In genomic region chr17:6969323-6969726, GRCh38 we compare ENCODE assay signal across 1 cellular context.
TF ChIP-seq lines count a peak whose summit lies in the region.

No MANE protein-coding gene starts in this region.

TF ChIP-seq in K562, 482 proteins besides CTCF, POLR2A, EP300 and RAD21 (continues in another document):
- TF ChIP-seq ZFP36 (IDR thresholded peaks at IDR 0.05; ENCODE audit: low read depth, low read length, partially characterized antibody) (no peak), CEBPZ (IDR thresholded peaks at IDR 0.05; ENCODE audit: borderline replicate concordance, low read depth, low read length) (no peak), HDGF (IDR thresholded peaks at IDR 0.05) (no peak), JUND (IDR thresholded peaks at IDR 0.05; ENCODE audit: borderline replicate concordance, low read depth, low read length) (no peak), JUND (tag; IDR thresholded peaks at IDR 0.05; ENCODE audit: borderline replicate concordance, low read depth, low read length) (peak; percentile 28; the same call in 1 of the 3 replicates), CBX3 (IDR thresholded peaks at IDR 0.05; ENCODE audit: borderline replicate concordance in 1 of 2, low read length in 2 of 2) (no peak; a peak in 1 of 3 replicates), ZBTB34 (CRISPR knock-in tag; IDR thresholded peaks at IDR 0.05) (no peak), USF1 (CRISPR knock-in tag; IDR thresholded peaks at IDR 0.05) (no peak), ZBTB5 (IDR thresholded peaks at IDR 0.05) (no peak), CCAR2 (IDR thresholded peaks at IDR 0.05; ENCODE audit: low read depth, low read length) (no peak), ZNF511 (CRISPR knock-in tag; IDR thresholded peaks at IDR 0.05) (no peak), ZNF77 (CRISPR knock-in tag; IDR thresholded peaks at IDR 0.05) (no peak), POLR2AphosphoS5 (IDR thresholded peaks at IDR 0.05; ENCODE audit: control insufficient read depth, insufficient read depth, low read depth, low read length) (no peak), SOX6 (IDR thresholded peaks at IDR 0.05) (peak; percentile 50; the same call in 1 of the 2 replicates), MBD1 (CRISPR knock-in tag; IDR thresholded peaks at IDR 0.05) (no peak), ZNF655 (CRISPR knock-in tag; IDR thresholded peaks at IDR 0.05) (no peak), ATF7 (IDR thresholded peaks at IDR 0.05) (peak; percentile 18; the same call in 1 of the 2 replicates), DEAF1 (CRISPR knock-in tag; IDR thresholded peaks at IDR 0.05) (no peak), SMAD4 (CRISPR knock-in tag; conservative IDR thresholded peaks at IDR 0.05) (no peak), HBP1 (CRISPR knock-in tag; IDR thresholded peaks at IDR 0.05) (no peak), CSDE1 (IDR thresholded peaks at IDR 0.05) (no peak), RFX7 (CRISPR knock-in tag; IDR thresholded peaks at IDR 0.05) (no peak), ZNF778 (CRISPR knock-in tag; IDR thresholded peaks at IDR 0.05) (no peak), MAFK (IDR thresholded peaks at IDR 0.05; ENCODE audit: low read length) (peak; percentile 92), CBX8 (IDR thresholded peaks at IDR 0.05; ENCODE audit: borderline replicate concordance, extremely low read depth, low read depth, low read length, poor library complexity, severe bottlenecking) (no peak), CGGBP1 (CRISPR knock-in tag; IDR thresholded peaks at IDR 0.05) (no peak), SIX5 (IDR thresholded peaks at IDR 0.05; ENCODE audit: borderline replicate concordance in 1 of 2, insufficient read depth in 1 of 2, low read depth in 1 of 2, low read length in 2 of 2) (no peak), FIP1L1 (IDR thresholded peaks at IDR 0.05; ENCODE audit: low read depth, low read length, poor library complexity, severe bottlenecking) (no peak), ETV1 (tag; conservative IDR thresholded peaks at IDR 0.05; ENCODE audit: low read depth) (no peak), ZBTB40 (IDR thresholded peaks at IDR 0.05) (peak; percentile 85), ZBTB40 (CRISPR knock-in tag; IDR thresholded peaks at IDR 0.05) (no peak)
